ENCODE assay signal across 11 cellular contexts in the genomic region with DNA sequence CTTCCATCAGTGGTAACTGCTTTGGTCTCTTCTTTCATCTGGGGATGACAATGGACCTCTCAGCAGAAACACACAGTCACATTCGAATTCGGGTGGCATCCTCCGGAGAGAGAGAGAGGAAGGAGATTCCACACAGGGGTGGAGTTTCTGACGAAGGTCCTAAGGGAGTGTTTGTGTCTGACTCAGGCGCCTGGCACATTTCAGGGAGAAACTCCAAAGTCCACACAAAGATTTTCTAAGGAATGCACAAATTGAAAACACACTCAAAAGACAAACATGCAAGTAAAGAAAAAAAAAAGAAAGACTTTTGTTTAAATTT. TPM values are rescaled to one million over a fixed set of nuclear protein-coding genes. Genes with fewer than 3 reads are reported as not detected.
A peak's percentile ranks its signal among the peaks of the same experiment; 100 is the strongest.
DNase-seq lines count a peak whose midpoint lies in the region; ATAC-seq and TF ChIP-seq lines count a peak whose summit lies in the region.
"Had no signal": no experiment of that assay in that cellular context is flagged by ENCODE, and none has a peak within 500 bp of the region (broad histone marks: within the 10 kb centered on the region; RNA-seq: fewer than 3 reads in every experiment).

No MANE protein-coding gene starts in this region.

- H3K9me3 ChIP-seq in Panc1 (ENCODE audit: control insufficient read depth, insufficient read depth, low read depth, low read length), result no peaks in the 10 kb centered on the region

- no peaks in the 10 kb centered on the region for H3K27me3 Mint-ChIP-seq in osteocyte (ENCODE audit: unreplicated experiment)

- POLR2A ChIA-PET in BJ (lab: Charles Lee) (no interaction called here), Panc1 (lab: Charles Lee) (no interaction called here)

- peak; percentile 45; the same call in 1 of the 2 replicates for ATAC-seq in Panc1
- ATAC-seq: activated naive CD4-positive, alpha-beta T cell treated with anti-CD3 and anti-CD28 coated beads, Interleukin-2, amount 50 U/mL, for 72 hours had no signal

- H3K27me3 ChIP-seq in BJ (ENCODE audit: control insufficient read depth, insufficient read depth, low read length) (no peaks in the 10 kb centered on the region), Panc1 (ENCODE audit: control insufficient read depth, insufficient read depth, low read length) (no peaks in the 10 kb centered on the region)

- H3K4me3 ChIP-seq in BJ (ENCODE audit: low read depth, low read length) (no peak overlapping the region), Panc1 (ENCODE audit: low read depth in 2 of 2, low read length in 2 of 2) (peak overlapping the region; percentile 3 to 33), epithelial cell of proximal tubule (ENCODE audit: low read depth, low read length) (peak overlapping the region; percentile 1)

- H3K4me3 Mint-ChIP-seq in osteocyte (ENCODE audit: unreplicated experiment), result peak overlapping the region; percentile 67

- in situ Hi-C loops in Panc1 (cut with HindIII; ENCODE audit: low pct_unique_long_range_greater_than_20kb, low sequenced_read_pairs), result no loop called here

- no TSS peak for BruUV-seq in Panc1 (replicated peaks; lab: Mats Ljungman, UMichigan)

- intact Hi-C loops in Panc1 (cut with micrococcal nuclease; ENCODE audit: unreplicated experiment), result no loop called here

- TF ChIP-seq CTCF in BJ (IDR thresholded peaks at IDR 0.05; ENCODE audit: insufficient read depth, low read depth, low read length) (no peak), Panc1 (IDR thresholded peaks at IDR 0.05) (no peak), epithelial cell of proximal tubule (conservative IDR thresholded peaks at IDR 0.05; ENCODE audit: low read depth, low read length) (no peak), osteocyte (IDR thresholded peaks at IDR 0.05) (no peak)

- CTCF ChIA-PET in BJ (lab: Yijun Ruan, JAX) (interaction anchor here (14.0 kb wide), 1 partner anchor 310 kb away, joined by 212 read pairs; no protein-coding TSS in a partner anchor), Panc1 (lab: Charles Lee) (no interaction called here)

- no peaks in the 10 kb centered on the region for H3K9me3 Mint-ChIP-seq in osteocyte (ENCODE audit: unreplicated experiment)
- H3K9me3 Mint-ChIP-seq: activated naive CD4-positive, alpha-beta T cell treated with anti-CD3 and anti-CD28 coated beads, Interleukin-2, amount 50 U/mL, for 72 hours had no signal

- peaks cover 16% of the 10 kb centered on the region for H3K36me3 Mint-ChIP-seq in osteocyte (ENCODE audit: unreplicated experiment)
- H3K36me3 Mint-ChIP-seq: activated naive CD4-positive, alpha-beta T cell treated with anti-CD3 and anti-CD28 coated beads, Interleukin-2, amount 50 U/mL, for 72 hours had no signal

- H3K27ac ChIP-seq in Panc1 (ENCODE audit: low read length) (peak overlapping the region; percentile 93), caudate nucleus (ENCODE audit: low read depth, low read length) (no peak overlapping the region)

- H3K4me1 Mint-ChIP-seq in osteocyte (ENCODE audit: unreplicated experiment), result peaks cover 60% of the 10 kb centered on the region

- peak; percentile 88 for DNase-seq in BJ (ENCODE audit: low read depth)
- DNase-seq in Panc1 (ENCODE audit: low read depth, low spot score), result no peak
- DNase-seq in epithelial cell of proximal tubule (ENCODE audit: low read depth), result peak; percentile 67
- DNase-seq in osteocyte (ENCODE audit: extremely low spot score, unreplicated experiment), result no peak
- DNase-seq in MV-4-11 (lab: John Stamatoyannopoulos, UW), result no peak
- no peak for DNase-seq in DMS153 treated with DMSO at 0.1 percent for 48 hours (lab: John Stamatoyannopoulos, UW; ENCODE audit: unreplicated experiment)
- no peak for DNase-seq in GOT3 (lab: John Stamatoyannopoulos, UW)
- no peak for DNase-seq in caudate nucleus (lab: John Stamatoyannopoulos, UW)
- DNase-seq: activated CD4-positive, alpha-beta T cell treated with anti-CD3 and anti-CD28 coated beads for 1 hour; NCI-H2081 treated with DMSO at 0.1 percent for 48 hours had no signal

- H3K4me1 ChIP-seq in Panc1 (ENCODE audit: control insufficient read depth, insufficient read depth, low read length), result peaks cover 63% of the 10 kb centered on the region

- H3K36me3 ChIP-seq in BJ (ENCODE audit: control insufficient read depth, insufficient read depth, low read length), result no peaks in the 10 kb centered on the region
- peaks cover 10% of the 10 kb centered on the region; the same call in 1 of the 2 replicates for H3K36me3 ChIP-seq in Panc1 (ENCODE audit: control insufficient read depth, insufficient read depth, low read length)

- peak overlapping the region; percentile 94 for H3K27ac Mint-ChIP-seq in osteocyte (ENCODE audit: unreplicated experiment)
- H3K27ac Mint-ChIP-seq: activated naive CD4-positive, alpha-beta T cell treated with anti-CD3 and anti-CD28 coated beads, Interleukin-2, amount 50 U/mL, for 72 hours had no signal

RNA-seq across cellular contexts. Expression of gene EDN1, which starts 6.1 kb away (rescaled TPM):
- polyA plus RNA-seq in BJ (2011; rRNA removed), result 3.2 and 4.0 TPM in 2 replicates
- 2.2 and 2.8 TPM in 2 replicates for polyA minus RNA-seq in BJ (2011; rRNA and poly(A)+ RNA removed)
- total RNA-seq in Panc1 (2021; ENCODE audit: unreplicated experiment) (15.1 TPM), epithelial cell of proximal tubule (16.3 and 21.0 TPM in 2 replicates), osteocyte (10.9 and 13.2 TPM in 2 replicates)
- 18.0 TPM for polyA plus RNA-seq in Panc1 (2012; ENCODE audit: insufficient read length)

Comparison
In these comparisons a context has a peak if more than half of its experiments do, and no peak if none do; other contexts are left out.
1. DNase-seq: peak in BJ (single experiment) and epithelial cell of proximal tubule (single experiment); none in Panc1 (single experiment), osteocyte (single experiment), MV-4-11 (single experiment), DMS153 treated with DMSO at 0.1 percent for 48 hours (single experiment), GOT3 (single experiment) and caudate nucleus (0 of 61).